Comparison of ENCODE assay signal across 1 cellular context in genomic region chr3:53347261-53348064, GRCh38.
TF ChIP-seq lines count a peak whose summit lies in the region.

DCP1A (minus strand) TSS chr3:53347543; CDS start chr3:53347517, 26 bp downstream.

TF ChIP-seq in A549, 52 proteins besides CTCF, POLR2A, EP300 and RAD21 (continued from another document):
- TF ChIP-seq BCL3 (IDR thresholded peaks at IDR 0.05) = peak; percentile 57; the same call in 2 of the 3 replicates
- peak; percentile 99 for TF ChIP-seq MAFK (IDR thresholded peaks at IDR 0.05; ENCODE audit: partially characterized antibody)
- peak; percentile 97 for TF ChIP-seq MAX (IDR thresholded peaks at IDR 0.05)
- no peak for TF ChIP-seq NR3C1 (IDR thresholded peaks at IDR 0.05)
- no peak for TF ChIP-seq HOXB13 (CRISPR knock-in tag; IDR thresholded peaks at IDR 0.05; ENCODE audit: low read depth)
- TF ChIP-seq, protein P1, sequence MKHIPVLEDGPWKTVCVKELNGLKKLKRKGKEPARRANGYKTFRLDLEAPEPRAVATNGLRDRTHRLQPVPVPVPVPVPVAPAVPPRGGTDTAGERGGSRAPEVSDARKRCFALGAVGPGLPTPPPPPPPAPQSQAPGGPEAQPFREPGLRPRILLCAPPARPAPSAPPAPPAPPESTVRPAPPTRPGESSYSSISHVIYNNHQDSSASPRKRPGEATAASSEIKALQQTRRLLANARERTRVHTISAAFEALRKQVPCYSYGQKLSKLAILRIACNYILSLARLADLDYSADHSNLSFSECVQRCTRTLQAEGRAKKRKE (CRISPR knock-in tag; IDR thresholded peaks at IDR 0.05; ENCODE audit: low read depth) = no peak
- peak; percentile 79; the same call in 1 of the 2 replicates for TF ChIP-seq HOXB5 (CRISPR knock-in tag; IDR thresholded peaks at IDR 0.05)
- TF ChIP-seq PBX3 (IDR thresholded peaks at IDR 0.05) = no peak
- TF ChIP-seq TP53 (CRISPR knock-in tag; IDR thresholded peaks at IDR 0.05) = no peak
